18 cellular contexts compared by ENCODE assay signal in the genomic region with DNA sequence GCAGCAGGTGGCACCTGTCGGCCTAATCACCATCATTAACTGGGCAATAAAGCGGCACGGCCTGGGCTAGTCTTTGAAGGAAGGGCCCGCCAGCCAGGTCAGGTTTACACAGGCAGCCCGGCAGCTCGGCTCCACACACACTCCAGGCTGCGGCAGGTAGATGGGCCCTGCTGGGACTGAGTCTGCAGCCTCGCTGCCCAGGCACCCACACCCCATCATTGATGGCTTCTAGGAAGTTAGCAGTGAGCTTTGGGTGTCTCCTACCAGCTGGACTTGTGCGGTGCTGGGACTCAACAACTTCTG. TPM values are rescaled to one million over a fixed set of nuclear protein-coding genes. Genes with fewer than 3 reads are reported as not detected.
DNase-seq lines count a peak whose midpoint lies in the region; ATAC-seq and TF ChIP-seq lines count a peak whose summit lies in the region.
"Had no signal": no experiment of that assay in that cellular context is flagged by ENCODE, and none has a peak within 500 bp of the region (broad histone marks: within the 10 kb centered on the region; RNA-seq: fewer than 3 reads in every experiment).

No MANE protein-coding gene starts in this region.

- no peaks in the 10 kb centered on the region for H3K36me3 Mint-ChIP-seq in activated CD8-positive, alpha-beta T cell treated with anti-CD3 and anti-CD28 coated beads, Interleukin-2, amount 10 ng/mL, durations not matched to agents 7 days and 5 days (ENCODE audit: low read depth)
- H3K36me3 Mint-ChIP-seq: T-cell had no signal

- CTCF ChIA-PET in activated CD8-positive, alpha-beta T cell treated with anti-CD3 and anti-CD28 coated beads, Interleukin-2, amount 10 ng/mL, durations not matched to agents 7 days and 5 days (lab: Charles Lee): interaction anchor here (1.1 to 1.4 kb wide), 2 partner anchors 41 to 50 kb away, joined by 3 read pairs; no protein-coding TSS in a partner anchor

- H3K27ac ChIP-seq in colonic mucosa (peak overlapping the region; percentile 36), transverse colon (peak overlapping the region in 2 of 4 donors; percentile 23 to 57)

- no peaks in the 10 kb centered on the region for H3K27me3 Mint-ChIP-seq in activated CD8-positive, alpha-beta T cell treated with anti-CD3 and anti-CD28 coated beads, Interleukin-2, amount 10 ng/mL, durations not matched to agents 7 days and 5 days (ENCODE audit: low read depth)
- H3K27me3 Mint-ChIP-seq: T-cell had no signal

- TF ChIP-seq CTCF in colonic mucosa (IDR thresholded peaks at IDR 0.05) (no peak), transverse colon (IDR thresholded peaks at IDR 0.05) (peak in 1 of 5 experiments; percentile 24)

- no peak overlapping the region for H3K4me3 Mint-ChIP-seq in activated CD8-positive, alpha-beta T cell treated with anti-CD3 and anti-CD28 coated beads, Interleukin-2, amount 10 ng/mL, durations not matched to agents 7 days and 5 days
- H3K4me3 Mint-ChIP-seq: T-cell had no signal

- no peaks in the 10 kb centered on the region for H3K9me3 Mint-ChIP-seq in activated CD8-positive, alpha-beta T cell treated with anti-CD3 and anti-CD28 coated beads, Interleukin-2, amount 10 ng/mL, durations not matched to agents 7 days and 5 days (ENCODE audit: insufficient read depth)
- H3K9me3 Mint-ChIP-seq: T-cell had no signal

- no peak overlapping the region for H3K27ac Mint-ChIP-seq in activated CD8-positive, alpha-beta T cell treated with anti-CD3 and anti-CD28 coated beads, Interleukin-2, amount 10 ng/mL, durations not matched to agents 7 days and 5 days
- H3K27ac Mint-ChIP-seq: T-cell had no signal

- ATAC-seq in GM18861 (IDR thresholded peaks at IDR 0.05; ENCODE audit: unreplicated experiment): no peak
- no peak for ATAC-seq in activated CD8-positive, alpha-beta T cell treated with anti-CD3 and anti-CD28 coated beads, Interleukin-2, amount 10 ng/mL, durations not matched to agents 7 days and 5 days
- ATAC-seq: T-cell had no signal

- H3K9me3 ChIP-seq in colonic mucosa (no peaks in the 10 kb centered on the region), transverse colon (no peaks in the 10 kb centered on the region)

- TF ChIP-seq EP300 in transverse colon (IDR thresholded peaks at IDR 0.05; ENCODE audit: low read depth): no peak

- DNase-seq in DMS53 (lab: John Stamatoyannopoulos, UW) (peak; percentile 49), DMS53 treated with DMSO at 0.1 percent for 48 hours (lab: John Stamatoyannopoulos, UW; ENCODE audit: unreplicated experiment) (no peak), NCI-H510A (lab: John Stamatoyannopoulos, UW) (peak; percentile 75), colonic mucosa (peak; percentile 81), transverse colon (peak; percentile 77), SIG-M5 (lab: John Stamatoyannopoulos, UW) (no peak)
- no peak for DNase-seq in activated CD8-positive, alpha-beta T cell treated with anti-CD3 and anti-CD28 coated beads, Interleukin-2, amount 10 ng/mL, durations not matched to agents 7 days and 5 days
- DNase-seq: 8988T, Calu3, GF-D8, GOT3, KBM-7, NCI-H2029, NCI-H82, RPMI8226, T-cell had no signal

- in situ Hi-C loops in transverse colon (cut with MboI; ENCODE audit: low pct_ligation_motif_present in 1 of 4, low pct_unique_long_range_greater_than_20kb in 1 of 4, low sequenced_read_pairs in 3 of 4): loop anchor here in 2 of 4 donors (5.0 to 10.0 kb wide), 2 partner anchors 33 to 115 kb away; a partner anchor contains a TSS

- intact Hi-C loops in colonic mucosa (cut with DNase I): loop anchor here (5.0 kb wide), 1 partner anchor 113 kb away; a partner anchor contains a TSS
- intact Hi-C loops in transverse colon (cut with DNase I; ENCODE audit: low total_unique reads): no loop called here

- WGBS in transverse colon (ENCODE audit: low coverage in 1 of 2), 2 donors: 51% methylated on average over 9 of the region's 9 CpGs; no CpG with 5 or more reads in 1 of the 2 donors

- H3K4me3 ChIP-seq in colonic mucosa (no peak overlapping the region), transverse colon (no peak overlapping the region)

- no peaks in the 10 kb centered on the region for H3K27me3 ChIP-seq in colonic mucosa
- H3K27me3 ChIP-seq in transverse colon: no peaks in the 10 kb centered on the region

- no peaks in the 10 kb centered on the region for H3K36me3 ChIP-seq in colonic mucosa
- H3K36me3 ChIP-seq in transverse colon: no peaks in the 10 kb centered on the region

- POLR2A ChIA-PET in activated CD8-positive, alpha-beta T cell treated with anti-CD3 and anti-CD28 coated beads, Interleukin-2, amount 10 ng/mL, durations not matched to agents 7 days and 5 days (lab: Charles Lee): interaction anchor here (0.6 kb wide), 1 partner anchor 25 kb away, joined by 3 read pairs; no protein-coding TSS in a partner anchor

- TF ChIP-seq POLR2A in transverse colon (IDR thresholded peaks at IDR 0.05): no peak

- no peaks in the 10 kb centered on the region for H3K4me1 Mint-ChIP-seq in activated CD8-positive, alpha-beta T cell treated with anti-CD3 and anti-CD28 coated beads, Interleukin-2, amount 10 ng/mL, durations not matched to agents 7 days and 5 days (ENCODE audit: low read depth)
- H3K4me1 Mint-ChIP-seq: T-cell had no signal

- no peak overlapping the region for H3K9ac ChIP-seq in colonic mucosa (ENCODE audit: low read depth in 2 of 2, low read length in 2 of 2)

- H3K4me1 ChIP-seq in colonic mucosa: no peaks in the 10 kb centered on the region
- peaks cover 0 to 35% (median 24%) of the 10 kb centered on the region in 4 donors for H3K4me1 ChIP-seq in transverse colon

RNA-seq across cellular contexts. Expression of a gene that starts 6.8 kb away (rescaled TPM):
- under 1 TPM in 1 of 2 donors, not detected in 1; 0.32 TPM for total RNA-seq in colonic mucosa
- total RNA-seq in transverse colon: under 1 TPM in 2 of 4 donors, not detected in 2; 0.14 to 0.32 TPM
- total RNA-seq in activated CD8-positive, alpha-beta T cell treated with anti-CD3 and anti-CD28 coated beads, Interleukin-2, amount 10 ng/mL, durations not matched to agents 7 days and 5 days: not detected
- total RNA-seq: Calu3, SK-MEL-5, T-cell had no signal

RNA-seq across cellular contexts. Expression of a gene that starts 25.9 kb away (rescaled TPM):
- total RNA-seq in colonic mucosa (10 to 100 TPM; 24.7 to 40.5 TPM), transverse colon (10 to 100 TPM in 3 of 4 donors, not detected in 1; 49.7 to 95.0 (median 50.3) TPM)
- total RNA-seq in activated CD8-positive, alpha-beta T cell treated with anti-CD3 and anti-CD28 coated beads, Interleukin-2, amount 10 ng/mL, durations not matched to agents 7 days and 5 days: not detected
- total RNA-seq: Calu3, SK-MEL-5, T-cell had no signal

RNA-seq across cellular contexts. Expression of a gene that starts 53.1 kb away (rescaled TPM):
- total RNA-seq in colonic mucosa (10 to 100 TPM; 31.4 to 39.8 TPM), transverse colon (10 to 100 TPM; 16.4 to 52.4 (median 32.8) TPM)
- 10 to 100 TPM; 41.6 to 48.1 TPM for total RNA-seq in activated CD8-positive, alpha-beta T cell treated with anti-CD3 and anti-CD28 coated beads, Interleukin-2, amount 10 ng/mL, durations not matched to agents 7 days and 5 days

Comparison
In these comparisons a context has a peak if more than half of its experiments do, and no peak if none do; other contexts are left out.
1. DNase-seq: peak in DMS53 (single experiment), NCI-H510A (single experiment), colonic mucosa (single experiment) and transverse colon (single experiment); none in DMS53 treated with DMSO at 0.1 percent for 48 hours (single experiment), SIG-M5 (single experiment) and activated CD8-positive, alpha-beta T cell treated with anti-CD3 and anti-CD28 coated beads, Interleukin-2, amount 10 ng/mL, durations not matched to agents 7 days and 5 days (single experiment).